Comparison of ENCODE assay signal across 8 cellular contexts in genomic region chr10:12129222-12130111, GRCh38.
DNase-seq lines count a peak whose midpoint lies in the region; FAIRE-seq and TF ChIP-seq lines count a peak whose summit lies in the region.

Gene SEC61A2, plus strand, starts transcription at chr10:12129677. Its CDS starts 111 bp downstream, at chr10:12129788.

- H3K4me3 ChIP-seq in Loucy (ENCODE audit: low read length, poor library complexity, severe bottlenecking): peak within 1 kb of the TSS; percentile 95
- peak within 1 kb of the TSS; percentile 80 to 92 for H3K4me3 ChIP-seq in foreskin fibroblast (ENCODE audit: low read depth in 1 of 2, low read length in 2 of 2)
- H3K4me3 ChIP-seq in neuron (ENCODE audit: low read length): peak within 1 kb of the TSS; percentile 63

- H3K79me2 ChIP-seq in Loucy (ENCODE audit: insufficient read depth, low read length): peaks cover 14% of the 10 kb centered on the region

- H3K4me1 ChIP-seq in Loucy (ENCODE audit: insufficient read depth, low read length, poor library complexity, severe bottlenecking) (peaks cover 17% of the 10 kb centered on the region), neuron (ENCODE audit: insufficient read depth, low read length) (peaks cover 4% of the 10 kb centered on the region)

- no peaks in the 10 kb centered on the region for H3K9me2 ChIP-seq in Loucy (replicated peaks; ENCODE audit: low read depth, low read length)

- H3K36me3 ChIP-seq in Loucy (ENCODE audit: insufficient read depth, low read length): no peaks in the 10 kb centered on the region
- peaks cover 15% of the 10 kb centered on the region for H3K36me3 ChIP-seq in neuron (ENCODE audit: insufficient read depth, low read length)

- peak within 1 kb of the TSS; percentile 92 for H2AFZ ChIP-seq in Loucy (ENCODE audit: low read length)
- H2AFZ ChIP-seq in neuron (ENCODE audit: low read depth, low read length): peak within 1 kb of the TSS; percentile 73

- peak; percentile 70 for TF ChIP-seq POLR2A in H54 (IDR thresholded peaks at IDR 0.05; ENCODE audit: low read depth, low read length)

- H3K4me2 ChIP-seq in Loucy (ENCODE audit: low read depth, low read length, poor library complexity, severe bottlenecking): peak within 1 kb of the TSS; percentile 75

- DNase-seq in ELR (ENCODE audit: low read depth) (peak; percentile 93), H54 (ENCODE audit: insufficient read length, low spot score) (peak; percentile 98), SHP77 (lab: John Stamatoyannopoulos, UW) (peak; percentile 75 to 86), activated gamma-delta T cell (lab: John Stamatoyannopoulos, UW) (peak; percentile 98), foreskin fibroblast (peak; percentile 91 to 98), stromal cell of bone marrow (ENCODE audit: low read depth) (peak; percentile 83)

- H3K9me3 ChIP-seq in Loucy (ENCODE audit: insufficient read depth, low read depth, low read length) (no peaks in the 10 kb centered on the region), neuron (ENCODE audit: low read length) (no peaks in the 10 kb centered on the region)

- H3K27me3 ChIP-seq in Loucy (ENCODE audit: insufficient read depth, low read length, poor library complexity, severe bottlenecking) (no peaks in the 10 kb centered on the region), neuron (ENCODE audit: insufficient read depth, low read length) (no peaks in the 10 kb centered on the region)

- peak within 1 kb of the TSS; percentile 68 for H3K9ac ChIP-seq in Loucy (ENCODE audit: low read depth, low read length, poor library complexity, severe bottlenecking)

- no peaks in the 10 kb centered on the region for H3F3A ChIP-seq in Loucy (ENCODE audit: low read depth)

- TF ChIP-seq CTCF in Loucy (conservative IDR thresholded peaks at IDR 0.05; ENCODE audit: low read length) (no peak), foreskin fibroblast (IDR thresholded peaks at IDR 0.05; ENCODE audit: low read depth, low read length) (no peak)

- FAIRE-seq in H54 (lab: Jason Lieb, UNC): no peak

- H4K20me1 ChIP-seq in Loucy (ENCODE audit: insufficient read depth, low read length, poor library complexity, severe bottlenecking): peaks cover 3% of the 10 kb centered on the region

Comparison
In these comparisons a context has a peak if more than half of its experiments do, and no peak if none do; other contexts are left out.
1. Peak in every context shown above with its lines: DNase-seq and H3K4me3 ChIP-seq.